Comparison of ENCODE assay signal across 33 cellular contexts in genomic region chr13:29021717-29022116, GRCh38.
"Had no signal": no experiment of that assay in that cellular context is flagged by ENCODE, and none has a peak within 500 bp of the region (broad histone marks: within the 10 kb centered on the region; RNA-seq: fewer than 3 reads in every experiment).

No MANE protein-coding gene starts in this region.

- DNase-seq: activated CD4-positive, alpha-beta memory T cell treated with anti-CD3 and anti-CD28 coated beads for 36 hours; activated CD4-positive, alpha-beta T cell treated with anti-CD3 and anti-CD28 coated beads for 36 hours; activated CD4-positive, alpha-beta T cell treated with anti-CD3 and anti-CD28 coated beads, Interleukin-2, amount 10 ng/mL, durations not matched to agents 24 days and 14 days; activated CD8-positive, alpha-beta memory T cell treated with anti-CD3 and anti-CD28 coated beads, Interleukin-2, amount 10 ng/mL, durations not matched to agents 7 days and 5 days; activated CD8-positive, alpha-beta memory T cell treated with anti-CD3 and anti-CD28 coated beads, Interleukin-2, amount 50 U/mL, for 4 hours; activated CD8-positive, alpha-beta T cell treated with anti-CD3 and anti-CD28 coated beads, Interleukin-2, amount 10 ng/mL, durations not matched to agents 7 days and 5 days; activated effector memory CD4-positive, alpha-beta T cell treated with anti-CD3 and anti-CD28 coated beads, Interleukin-2, amount 50 U/mL, for 16 hours; activated naive CD4-positive, alpha-beta T cell treated with anti-CD3 and anti-CD28 coated beads for 36 hours; activated naive CD8-positive, alpha-beta T cell treated with anti-CD3 and anti-CD28 coated beads for 36 hours; activated naive CD8-positive, alpha-beta T cell treated with anti-CD3 and anti-CD28 coated beads, Interleukin-2, amount 50 U/mL, for 24 hours; activated T-cell treated with anti-CD3 and anti-CD28 coated beads, Interleukin-2, amount 50 U/mL, for 1 hour; activated T-cell treated with anti-CD3 and anti-CD28 coated beads, Interleukin-2, amount 50 U/mL, for 48 hours; adrenal gland; amygdala; aorta; body of pancreas; caudate nucleus; cortex of kidney; dermis blood vessel endothelial cell; effector CD4-positive, alpha-beta T cell; effector memory CD8-positive, alpha-beta T cell; erythroblast; foreskin keratinocyte; gastrocnemius medialis; glutamatergic neuron; heart left ventricle; T-helper 2 cell had no signal

- ATAC-seq: activated CD4-positive, alpha-beta T cell treated with anti-CD3 and anti-CD28 coated beads for 36 hours; activated CD4-positive, CD25-positive, alpha-beta regulatory T cell treated with anti-CD3 and anti-CD28 coated beads, Interleukin-2, amount 50 U/mL, for 24 hours; activated CD8-positive, alpha-beta memory T cell treated with anti-CD3 and anti-CD28 coated beads, Interleukin-2, amount 10 ng/mL, durations not matched to agents 7 days and 5 days; activated CD8-positive, alpha-beta T cell treated with anti-CD3 and anti-CD28 coated beads, Interleukin-2, amount 10 ng/mL, durations not matched to agents 7 days and 5 days; activated naive CD8-positive, alpha-beta T cell treated with anti-CD3 and anti-CD28 coated beads, Interleukin-2, amount 50 U/mL, for 24 hours; body of pancreas; effector memory CD8-positive, alpha-beta T cell; foreskin keratinocyte; gastrocnemius medialis; heart left ventricle had no signal

- H3K27me3 Mint-ChIP-seq: activated CD4-positive, alpha-beta memory T cell treated with anti-CD3 and anti-CD28 coated beads for 36 hours; activated CD4-positive, alpha-beta T cell treated with anti-CD3 and anti-CD28 coated beads for 36 hours; activated CD4-positive, alpha-beta T cell treated with anti-CD3 and anti-CD28 coated beads, Interleukin-2, amount 10 ng/mL, durations not matched to agents 24 days and 14 days; activated CD8-positive, alpha-beta memory T cell treated with anti-CD3 and anti-CD28 coated beads, Interleukin-2, amount 10 ng/mL, durations not matched to agents 7 days and 5 days; activated naive CD4-positive, alpha-beta T cell treated with anti-CD3 and anti-CD28 coated beads, Interleukin-2, amount 50 U/mL, for 24 hours; activated naive CD8-positive, alpha-beta T cell treated with anti-CD3 and anti-CD28 coated beads for 36 hours; activated naive CD8-positive, alpha-beta T cell treated with anti-CD3 and anti-CD28 coated beads, Interleukin-2, amount 50 U/mL, for 24 hours had no signal

- H3K27ac Mint-ChIP-seq: activated CD4-positive, alpha-beta memory T cell treated with anti-CD3 and anti-CD28 coated beads for 36 hours; activated CD4-positive, alpha-beta T cell treated with anti-CD3 and anti-CD28 coated beads for 36 hours; activated CD4-positive, alpha-beta T cell treated with anti-CD3 and anti-CD28 coated beads, Interleukin-2, amount 10 ng/mL, durations not matched to agents 24 days and 14 days; activated CD8-positive, alpha-beta memory T cell treated with anti-CD3 and anti-CD28 coated beads, Interleukin-2, amount 10 ng/mL, durations not matched to agents 7 days and 5 days; activated CD8-positive, alpha-beta T cell treated with anti-CD3 and anti-CD28 coated beads, Interleukin-2, amount 10 ng/mL, durations not matched to agents 7 days and 5 days; activated naive CD4-positive, alpha-beta T cell treated with anti-CD3 and anti-CD28 coated beads for 36 hours; activated naive CD4-positive, alpha-beta T cell treated with anti-CD3 and anti-CD28 coated beads, Interleukin-2, amount 50 U/mL, for 24 hours; activated naive CD8-positive, alpha-beta T cell treated with anti-CD3 and anti-CD28 coated beads for 36 hours; activated naive CD8-positive, alpha-beta T cell treated with anti-CD3 and anti-CD28 coated beads, Interleukin-2, amount 50 U/mL, for 24 hours; activated T-helper 1 cell treated with anti-CD3 and anti-CD28 coated beads, Interleukin-12 subunit alpha, Interleukin-12 subunit beta, Interleukin-2, Interleukin-4 antibody, amounts not matched to agents 30 ng/mL and 10 ng/mL and 1 ng/mL, durations not matched to agents 14 hours and 24 hours and 36 hours; activated T-helper 2 cell treated with anti-CD3 and anti-CD28 coated beads, Interferon-gamma antibody, Interleukin-2, Interleukin-4, amounts not matched to agents 10 μg/mL and 5 μg/mL and 100 μg/mL, durations not matched to agents 14 hours and 24 hours and 36 hours; effector memory CD8-positive, alpha-beta T cell had no signal

- H3K27ac ChIP-seq: adrenal gland, body of pancreas, esophagus muscularis mucosa, foreskin keratinocyte, gastrocnemius medialis, heart left ventricle had no signal

- H3K36me3 Mint-ChIP-seq: activated CD4-positive, alpha-beta memory T cell treated with anti-CD3 and anti-CD28 coated beads for 36 hours; activated CD8-positive, alpha-beta memory T cell treated with anti-CD3 and anti-CD28 coated beads, Interleukin-2, amount 10 ng/mL, durations not matched to agents 7 days and 5 days; activated naive CD4-positive, alpha-beta T cell treated with anti-CD3 and anti-CD28 coated beads, Interleukin-2, amount 50 U/mL, for 24 hours; activated naive CD8-positive, alpha-beta T cell treated with anti-CD3 and anti-CD28 coated beads for 36 hours had no signal

- H3K27me3 ChIP-seq: adrenal gland, body of pancreas, esophagus muscularis mucosa, foreskin keratinocyte, gastrocnemius medialis, heart left ventricle had no signal

- H3K4me3 Mint-ChIP-seq: activated CD4-positive, alpha-beta memory T cell treated with anti-CD3 and anti-CD28 coated beads for 36 hours; activated CD4-positive, alpha-beta T cell treated with anti-CD3 and anti-CD28 coated beads for 36 hours; activated CD4-positive, alpha-beta T cell treated with anti-CD3 and anti-CD28 coated beads, Interleukin-2, amount 10 ng/mL, durations not matched to agents 24 days and 14 days; activated CD8-positive, alpha-beta memory T cell treated with anti-CD3 and anti-CD28 coated beads, Interleukin-2, amount 10 ng/mL, durations not matched to agents 7 days and 5 days; activated CD8-positive, alpha-beta T cell treated with anti-CD3 and anti-CD28 coated beads, Interleukin-2, amount 10 ng/mL, durations not matched to agents 7 days and 5 days; activated naive CD4-positive, alpha-beta T cell treated with anti-CD3 and anti-CD28 coated beads for 36 hours; activated naive CD4-positive, alpha-beta T cell treated with anti-CD3 and anti-CD28 coated beads, Interleukin-2, amount 50 U/mL, for 24 hours; activated naive CD8-positive, alpha-beta T cell treated with anti-CD3 and anti-CD28 coated beads for 36 hours; activated naive CD8-positive, alpha-beta T cell treated with anti-CD3 and anti-CD28 coated beads, Interleukin-2, amount 50 U/mL, for 24 hours; activated T-helper 1 cell treated with anti-CD3 and anti-CD28 coated beads, Interleukin-12 subunit alpha, Interleukin-12 subunit beta, Interleukin-2, Interleukin-4 antibody, amounts not matched to agents 30 ng/mL and 10 ng/mL and 1 ng/mL, durations not matched to agents 14 hours and 24 hours and 36 hours; effector memory CD8-positive, alpha-beta T cell had no signal

- H3K9me3 ChIP-seq: adrenal gland, body of pancreas, esophagus muscularis mucosa, gastrocnemius medialis, heart left ventricle had no signal

- H3K36me3 ChIP-seq: adrenal gland, esophagus muscularis mucosa, gastrocnemius medialis, heart left ventricle had no signal

- H3K9me3 Mint-ChIP-seq: activated CD4-positive, alpha-beta memory T cell treated with anti-CD3 and anti-CD28 coated beads for 36 hours; activated CD4-positive, alpha-beta T cell treated with anti-CD3 and anti-CD28 coated beads, Interleukin-2, amount 10 ng/mL, durations not matched to agents 24 days and 14 days; activated naive CD4-positive, alpha-beta T cell treated with anti-CD3 and anti-CD28 coated beads for 36 hours; activated naive CD4-positive, alpha-beta T cell treated with anti-CD3 and anti-CD28 coated beads, Interleukin-2, amount 50 U/mL, for 24 hours; activated naive CD8-positive, alpha-beta T cell treated with anti-CD3 and anti-CD28 coated beads for 36 hours; activated T-helper 2 cell treated with anti-CD3 and anti-CD28 coated beads, Interferon-gamma antibody, Interleukin-2, Interleukin-4, amounts not matched to agents 10 μg/mL and 5 μg/mL and 100 μg/mL, durations not matched to agents 14 hours and 24 hours and 36 hours had no signal

- H3K4me1 ChIP-seq: adrenal gland, body of pancreas, esophagus muscularis mucosa, foreskin keratinocyte, gastrocnemius medialis, heart left ventricle had no signal

- H3K4me3 ChIP-seq: adrenal gland, body of pancreas, esophagus muscularis mucosa, gastrocnemius medialis, heart left ventricle had no signal

- FAIRE-seq: colon had no signal
